In genomic region chr1:11845641-11846335, GRCh38 we compare ENCODE assay signal across 6 cellular contexts. TPM values are rescaled to one million over a fixed set of nuclear protein-coding genes. Genes with fewer than 3 reads are reported as not detected.
A peak's percentile ranks its signal among the peaks of the same experiment; 100 is the strongest.
DNase-seq lines count a peak whose midpoint lies in the region; ATAC-seq and TF ChIP-seq lines count a peak whose summit lies in the region.

No MANE protein-coding gene starts in this region.

- no peak for ATAC-seq in GM21786 (IDR thresholded peaks at IDR 0.05; ENCODE audit: unreplicated experiment)

- no peak for TF ChIP-seq CTCF in fibroblast of villous mesenchyme (IDR thresholded peaks at IDR 0.05; ENCODE audit: insufficient read depth, low read depth, low read length)

- DNase-seq in ELF-1 (ENCODE audit: low read depth, low spot score) (peak; percentile 30), NCI-H82 (lab: John Stamatoyannopoulos, UW) (peak; percentile 87), fibroblast of villous mesenchyme (ENCODE audit: low read depth) (peak; percentile 22), NCI-H2081 treated with DMSO at 0.1 percent for 48 hours (lab: John Stamatoyannopoulos, UW) (no peak), DMS79 treated with DMSO at 0.1 percent for 48 hours (lab: John Stamatoyannopoulos, UW) (no peak)

- H3K4me3 ChIP-seq in fibroblast of villous mesenchyme (ENCODE audit: low read depth, low read length): no peak overlapping the region

RNA-seq across cellular contexts. Expression of gene NPPA, which starts 1.8 kb away (rescaled TPM):
- total RNA-seq in fibroblast of villous mesenchyme: 0.32 TPM in 1 of 2 replicates, not detected in the other

RNA-seq across cellular contexts. Expression of gene NPPB, which starts 13.0 kb away (rescaled TPM):
- total RNA-seq in fibroblast of villous mesenchyme: 3.9 and 4.7 TPM in 2 replicates

RNA-seq across cellular contexts. Expression of gene CLCN6, which starts 39.8 kb away (rescaled TPM):
- total RNA-seq in fibroblast of villous mesenchyme: 18.6 and 19.0 TPM in 2 replicates

RNA-seq across cellular contexts. Expression of gene MTHFR, which starts 40.0 kb away (rescaled TPM):
- total RNA-seq in fibroblast of villous mesenchyme: 21.6 and 23.5 TPM in 2 replicates

Comparison
In these comparisons a context has a peak if more than half of its experiments do, and no peak if none do; other contexts are left out.
1. DNase-seq: peak in ELF-1 (single experiment), NCI-H82 (single experiment) and fibroblast of villous mesenchyme (single experiment); none in NCI-H2081 treated with DMSO at 0.1 percent for 48 hours (single experiment) and DMS79 treated with DMSO at 0.1 percent for 48 hours (single experiment).